ENCODE assay signal across 8 cellular contexts in genomic region chr20:7094438-7094997, GRCh38.
DNase-seq lines count a peak whose midpoint lies in the region; ATAC-seq, FAIRE-seq and TF ChIP-seq lines count a peak whose summit lies in the region.

No MANE protein-coding gene starts in this region.

- in situ Hi-C loops in K562 (cut with MboI): no loop called here

- no peak for TF ChIP-seq POLR2A in K562 (conservative IDR thresholded peaks at IDR 0.05)

- TF ChIP-seq CTCF in GM20000 (IDR thresholded peaks at IDR 0.05; ENCODE audit: extremely low read depth, missing control alignments) (peak; percentile 54), K562 (IDR thresholded peaks at IDR 0.05 in 2 of 3, conservative IDR thresholded peaks at IDR 0.05 in 1 of 3; ENCODE audit: insufficient read depth in 2 of 3, low read depth in 1 of 3, low read length in 3 of 3) (peak in 2 of 3 experiments; percentile 45 to 51; a peak in 4 of 6 replicates)

- intact Hi-C loops in K562 (cut with micrococcal nuclease): no loop called here

- FAIRE-seq in K562 (lab: Jason Lieb, UNC): peak; percentile 69

- no peak overlapping the region for H3K27ac ChIP-seq in K562 (ENCODE audit: extremely low read depth, low read depth, low read length)

- H3K9ac ChIP-seq in K562 (ENCODE audit: insufficient read depth in 1 of 2, low read depth in 2 of 2, low read length in 2 of 2): no peak overlapping the region

- H3K4me3 ChIP-seq in K562: no peak overlapping the region

- H4K20me1 ChIP-seq in K562 (replicated peaks; ENCODE audit: control insufficient read depth, insufficient read depth, low read length): no peaks in the 10 kb centered on the region

- H3K79me2 ChIP-seq in K562 (ENCODE audit: control insufficient read depth, insufficient read depth, low read length): no peaks in the 10 kb centered on the region

- H3K4me2 ChIP-seq in K562 (ENCODE audit: insufficient read depth, low read length): no peak overlapping the region

- DNase-seq in COLO668 (lab: John Stamatoyannopoulos, UW; ENCODE audit: unreplicated experiment) (peak; percentile 60), GM20000 (ENCODE audit: low spot score) (peak; percentile 4), NCI-H2171 (lab: John Stamatoyannopoulos, UW) (peak; percentile 81), K562 (ENCODE audit: extremely low read depth in 1 of 4, low spot score in 3 of 4) (peak; percentile 23 to 36 (median 30)), midbrain (lab: John Stamatoyannopoulos, UW) (peak; percentile 36)

- WGBS in K562 (ENCODE audit: insufficient coverage, low coverage, missing lambda C conversion rate): 0% methylated on average over 6 of the region's 7 CpGs

- H3K27me3 ChIP-seq in K562 (ENCODE audit: control insufficient read depth in 2 of 2, insufficient read depth in 2 of 2, low read length in 2 of 2): no peaks in the 10 kb centered on the region

- no peaks in the 10 kb centered on the region for H3K4me1 ChIP-seq in K562 (replicated peaks in 1 of 2; ENCODE audit: control insufficient read depth in 2 of 2, insufficient read depth in 2 of 2, low read length in 2 of 2)

- no peak for TF ChIP-seq EP300 in K562 (IDR thresholded peaks at IDR 0.05; ENCODE audit: low read length)

- POLR2A ChIA-PET in K562 (lab: Yijun Ruan, JAX): no interaction called here

- no peaks in the 10 kb centered on the region for H3K36me3 ChIP-seq in K562 (ENCODE audit: control insufficient read depth, insufficient read depth, low read length)

- CTCF ChIA-PET in K562 (lab: Yijun Ruan, JAX; ENCODE audit: low intra/inter-chr PET ratio): interaction anchor here (0.6 kb wide), 1 partner anchor 994 kb away, joined by 3 read pairs; no protein-coding TSS in a partner anchor

- TF ChIP-seq RAD21 in K562 (CRISPR knock-in tag; conservative IDR thresholded peaks at IDR 0.05 in 1 of 2, IDR thresholded peaks at IDR 0.05 in 1 of 2): peak in 1 of 2 experiments; percentile 29; a peak in 2 of 4 replicates

- H2AFZ ChIP-seq in K562 (ENCODE audit: low read depth, low read length): no peak overlapping the region

- H3K9me3 ChIP-seq in K562 (replicated peaks; ENCODE audit: control insufficient read depth, insufficient read depth, low read depth, low read length): no peaks in the 10 kb centered on the region

- no peaks in the 10 kb centered on the region for H3K9me1 ChIP-seq in K562 (ENCODE audit: control insufficient read depth, insufficient read depth, low read length)

- no peak for ATAC-seq in K562
- ATAC-seq in GM19324 (IDR thresholded peaks at IDR 0.05; ENCODE audit: low FRiP score, unreplicated experiment): no peak
- no peak for ATAC-seq in HG03457 (IDR thresholded peaks at IDR 0.05; ENCODE audit: unreplicated experiment)
- ATAC-seq in HG03442 (IDR thresholded peaks at IDR 0.05; ENCODE audit: unreplicated experiment): no peak

- BruUV-seq in K562 (replicated peaks; lab: Mats Ljungman, UMichigan): no TSS peak

TF ChIP-seq in K562, 482 proteins besides CTCF, POLR2A, EP300 and RAD21:
- TF ChIP-seq MEIS2 (IDR thresholded peaks at IDR 0.05; ENCODE audit: partially characterized antibody): peak; percentile 21
- TF ChIP-seq NFIC (IDR thresholded peaks at IDR 0.05): peak; percentile 54
- no peak for TF ChIP-seq TEAD1 (CRISPR knock-in tag; IDR thresholded peaks at IDR 0.05)
- TF ChIP-seq USF1 (CRISPR knock-in tag; IDR thresholded peaks at IDR 0.05): no peak
TF ChIP-seq in K562: peak in this region for 2.

Comparison
In these comparisons a context has a peak if more than half of its experiments do, and no peak if none do; other contexts are left out.
1. DNase-seq: peak in every context shown above with its lines; median percentile 81 in NCI-H2171; 60 in COLO668; 36 in midbrain; 30 in K562; 4 in GM20000.